ENCODE assay signal across 12 cellular contexts in genomic region chr2:172446524-172447063, GRCh38.
DNase-seq lines count a peak whose midpoint lies in the region; ATAC-seq and TF ChIP-seq lines count a peak whose summit lies in the region.
"Had no signal": no experiment of that assay in that cellular context is flagged by ENCODE, and none has a peak within 500 bp of the region (broad histone marks: within the 10 kb centered on the region; RNA-seq: fewer than 3 reads in every experiment).

No MANE protein-coding gene starts in this region.

- H3K27me3 ChIP-seq in RWPE2 (ENCODE audit: insufficient read depth, poor library complexity, severe bottlenecking), result no peaks in the 10 kb centered on the region
- H3K27me3 ChIP-seq: pancreas had no signal

- ATAC-seq in RWPE2 (ENCODE audit: low read depth), result no peak
- peak; percentile 48 for ATAC-seq in stimulated activated naive CD8-positive, alpha-beta T cell treated with anti-CD3 and anti-CD28 coated beads, Interleukin-15, amount 100 ng/mL, for 72 hours
- no peak for ATAC-seq in HG03457 (IDR thresholded peaks at IDR 0.05; ENCODE audit: unreplicated experiment)
- ATAC-seq in HG03439 (IDR thresholded peaks at IDR 0.05; ENCODE audit: unreplicated experiment), result no peak
- no peak for ATAC-seq in GM18517 (IDR thresholded peaks at IDR 0.05; ENCODE audit: unreplicated experiment)
- ATAC-seq: pancreas had no signal

- H3K4me3 ChIP-seq in RWPE2 (ENCODE audit: severe bottlenecking), result no peak overlapping the region
- H3K4me3 ChIP-seq: pancreas had no signal

- H3K27ac ChIP-seq in RWPE2 (ENCODE audit: poor library complexity, severe bottlenecking), result peak overlapping the region; percentile 98
- H3K27ac ChIP-seq: pancreas had no signal

- peaks cover 67% of the 10 kb centered on the region for H3K4me1 Mint-ChIP-seq in activated naive CD4-positive, alpha-beta T cell treated with anti-CD3 and anti-CD28 coated beads, Interleukin-2, amount 10 ng/mL, durations not matched to agents 7 days and 5 days
- H3K4me1 Mint-ChIP-seq in stimulated activated naive CD8-positive, alpha-beta T cell treated with anti-CD3 and anti-CD28 coated beads, Interleukin-15, amount 100 ng/mL, for 72 hours, result peaks cover 80% of the 10 kb centered on the region

- H3K36me3 ChIP-seq in RWPE2 (ENCODE audit: low read depth), result peaks cover 10% of the 10 kb centered on the region
- H3K36me3 ChIP-seq: pancreas had no signal

- DNase-seq in activated naive CD4-positive, alpha-beta T cell treated with anti-CD3 and anti-CD28 coated beads, Interleukin-2, amount 10 ng/mL, durations not matched to agents 7 days and 5 days, result peak; percentile 30
- DNase-seq in activated naive CD4-positive, alpha-beta T cell treated with anti-CD3 and anti-CD28 coated beads, Interleukin-2, amount 50 U/mL, for 16 hours, result no peak
- DNase-seq in RWPE2 (ENCODE audit: low spot score), result no peak
- DNase-seq in fibroblast of peridontal ligament (ENCODE audit: extremely low read depth), result peak; percentile 36
- no peak for DNase-seq in stimulated activated naive CD8-positive, alpha-beta T cell treated with anti-CD3 and anti-CD28 coated beads, Interleukin-15, amount 100 ng/mL, for 72 hours
- DNase-seq: NCI-H1436 treated with DMSO at 0.1 percent for 48 hours, NCI-H526 treated with DMSO at 0.1 percent for 48 hours, pancreas had no signal

- H3K9me3 Mint-ChIP-seq in activated naive CD4-positive, alpha-beta T cell treated with anti-CD3 and anti-CD28 coated beads, Interleukin-2, amount 10 ng/mL, durations not matched to agents 7 days and 5 days, result no peaks in the 10 kb centered on the region
- no peaks in the 10 kb centered on the region for H3K9me3 Mint-ChIP-seq in stimulated activated naive CD8-positive, alpha-beta T cell treated with anti-CD3 and anti-CD28 coated beads, Interleukin-15, amount 100 ng/mL, for 72 hours
- H3K9me3 Mint-ChIP-seq: type B pancreatic cell had no signal

- H3K36me3 Mint-ChIP-seq in activated naive CD4-positive, alpha-beta T cell treated with anti-CD3 and anti-CD28 coated beads, Interleukin-2, amount 10 ng/mL, durations not matched to agents 7 days and 5 days, result peaks cover 33% of the 10 kb centered on the region
- H3K36me3 Mint-ChIP-seq: type B pancreatic cell had no signal

- no peak for TF ChIP-seq CTCF in RWPE2 (IDR thresholded peaks at IDR 0.05; ENCODE audit: poor library complexity, severe bottlenecking)

- no peaks in the 10 kb centered on the region for H3K27me3 Mint-ChIP-seq in activated naive CD4-positive, alpha-beta T cell treated with anti-CD3 and anti-CD28 coated beads, Interleukin-2, amount 10 ng/mL, durations not matched to agents 7 days and 5 days
- no peaks in the 10 kb centered on the region for H3K27me3 Mint-ChIP-seq in stimulated activated naive CD8-positive, alpha-beta T cell treated with anti-CD3 and anti-CD28 coated beads, Interleukin-15, amount 100 ng/mL, for 72 hours
- H3K27me3 Mint-ChIP-seq: type B pancreatic cell had no signal

- no peaks in the 10 kb centered on the region for H3K9me3 ChIP-seq in RWPE2 (ENCODE audit: severe bottlenecking)
- H3K9me3 ChIP-seq: pancreas had no signal

- H3K4me3 Mint-ChIP-seq in activated naive CD4-positive, alpha-beta T cell treated with anti-CD3 and anti-CD28 coated beads, Interleukin-2, amount 10 ng/mL, durations not matched to agents 7 days and 5 days, result no peak overlapping the region
- H3K4me3 Mint-ChIP-seq in stimulated activated naive CD8-positive, alpha-beta T cell treated with anti-CD3 and anti-CD28 coated beads, Interleukin-15, amount 100 ng/mL, for 72 hours, result no peak overlapping the region
- H3K4me3 Mint-ChIP-seq: type B pancreatic cell had no signal

- CTCF ChIA-PET in activated naive CD4-positive, alpha-beta T cell treated with anti-CD3 and anti-CD28 coated beads, Interleukin-2, amount 10 ng/mL, durations not matched to agents 7 days and 5 days (lab: Charles Lee), result interaction anchor here (1.0 to 2.3 kb wide), 3 partner anchors 9 to 18 kb away, joined by 3 to 21 read pairs (median 4); no protein-coding TSS in a partner anchor

- no peak overlapping the region for H3K27ac Mint-ChIP-seq in activated naive CD4-positive, alpha-beta T cell treated with anti-CD3 and anti-CD28 coated beads, Interleukin-2, amount 10 ng/mL, durations not matched to agents 7 days and 5 days
- H3K27ac Mint-ChIP-seq in stimulated activated naive CD8-positive, alpha-beta T cell treated with anti-CD3 and anti-CD28 coated beads, Interleukin-15, amount 100 ng/mL, for 72 hours, result no peak overlapping the region
- H3K27ac Mint-ChIP-seq: type B pancreatic cell had no signal

- H3K4me1 ChIP-seq in RWPE2 (ENCODE audit: insufficient read depth, poor library complexity, severe bottlenecking), result peaks cover 67% of the 10 kb centered on the region

Comparison
In these comparisons a context has a peak if more than half of its experiments do, and no peak if none do; other contexts are left out.
1. DNase-seq: peak in activated naive CD4-positive, alpha-beta T cell treated with anti-CD3 and anti-CD28 coated beads, Interleukin-2, amount 10 ng/mL, durations not matched to agents 7 days and 5 days (single experiment) and fibroblast of peridontal ligament (single experiment); none in activated naive CD4-positive, alpha-beta T cell treated with anti-CD3 and anti-CD28 coated beads, Interleukin-2, amount 50 U/mL, for 16 hours (single experiment), RWPE2 (single experiment) and stimulated activated naive CD8-positive, alpha-beta T cell treated with anti-CD3 and anti-CD28 coated beads, Interleukin-15, amount 100 ng/mL, for 72 hours (0 of 2).